ENCODE assay signal across 10 cellular contexts in the genomic region with DNA sequence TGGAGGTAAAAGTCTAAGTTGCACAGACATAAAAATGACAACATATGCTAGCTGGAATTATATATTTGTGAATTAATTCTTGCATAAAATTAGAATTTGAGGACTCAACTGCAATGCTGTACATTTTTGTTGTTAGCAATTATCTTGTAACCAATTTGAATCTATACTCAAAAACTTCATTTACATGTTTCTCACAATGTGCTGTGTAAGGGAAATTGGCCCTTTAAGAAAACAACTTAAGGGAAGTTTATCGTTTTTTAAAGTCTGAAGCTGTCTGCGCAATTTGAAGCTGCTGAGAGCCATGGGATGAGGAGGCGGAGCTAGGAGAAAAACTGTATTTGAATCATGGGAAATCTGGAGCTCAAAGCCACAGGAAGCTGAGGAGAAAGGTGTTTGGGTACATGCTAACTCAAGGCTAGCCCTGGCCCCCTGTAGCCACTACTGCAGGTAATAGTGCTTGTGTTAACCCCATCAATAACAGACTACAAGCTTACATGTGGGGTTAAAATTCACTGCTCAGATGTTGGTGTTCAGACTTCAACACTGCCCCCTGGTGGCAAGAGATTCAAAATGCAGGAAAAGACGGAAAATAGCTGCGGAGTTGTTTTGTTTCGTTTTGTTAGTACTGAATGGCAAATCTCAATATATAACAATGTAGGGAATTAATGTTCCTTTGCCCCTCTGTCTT.
A peak's percentile ranks its signal among the peaks of the same experiment; 100 is the strongest.
DNase-seq lines count a peak whose midpoint lies in the region; ATAC-seq, FAIRE-seq and TF ChIP-seq lines count a peak whose summit lies in the region.
"Had no signal": no experiment of that assay in that cellular context is flagged by ENCODE, and none has a peak within 500 bp of the region (broad histone marks: within the 10 kb centered on the region; RNA-seq: fewer than 3 reads in every experiment).

No MANE protein-coding gene starts in this region.

- H3K36me3 ChIP-seq in IMR-90 (ENCODE audit: control insufficient read depth, insufficient read depth, low read length) = no peaks in the 10 kb centered on the region
- H3K36me3 ChIP-seq in mammary epithelial cell (ENCODE audit: insufficient read depth, low read length) = no peaks in the 10 kb centered on the region

- dilution Hi-C loops in IMR-90 (cut with HindIII; ENCODE audit: low sequenced_read_pairs, unreplicated experiment) = no loop called here
- dilution Hi-C loops in mammary epithelial cell (cut with HindIII; ENCODE audit: low sequenced_read_pairs) = no loop called here

- no peak overlapping the region for H2BK20ac ChIP-seq in IMR-90 (ENCODE audit: low read depth, low read length)

- no peak overlapping the region for H3K14ac ChIP-seq in IMR-90 (replicated peaks; ENCODE audit: low read depth, low read length)

- H4K5ac ChIP-seq in IMR-90 (ENCODE audit: low read depth, low read length) = no peak overlapping the region

- no peak overlapping the region for H3K23ac ChIP-seq in IMR-90 (ENCODE audit: low read depth, low read length)

- H3K9ac ChIP-seq in IMR-90 (ENCODE audit: low read depth, low read length) = no peak overlapping the region
- no peak overlapping the region for H3K9ac ChIP-seq in mammary epithelial cell (ENCODE audit: insufficient read depth, low read length)

- POLR2A ChIA-PET in IMR-90 (lab: Charles Lee; ENCODE audit: unreplicated experiment) = no interaction called here

- H3K9me3 ChIP-seq in IMR-90 (ENCODE audit: control insufficient read depth, insufficient read depth, low read length) (no peaks in the 10 kb centered on the region), mammary epithelial cell (replicated peaks; ENCODE audit: insufficient read depth, low read length) (peaks cover 16% of the 10 kb centered on the region)

- H4K20me1 ChIP-seq in IMR-90 (ENCODE audit: insufficient read depth, low read length) (no peaks in the 10 kb centered on the region), mammary epithelial cell (ENCODE audit: insufficient read depth, low read length) (no peaks in the 10 kb centered on the region)

- no peak for TF ChIP-seq RAD21 in IMR-90 (IDR thresholded peaks at IDR 0.05; ENCODE audit: low read length)

- no peak for ATAC-seq in IMR-90 (ENCODE audit: low read depth)

- H3K79me1 ChIP-seq in IMR-90 (ENCODE audit: low read depth in 1 of 2, low read length in 2 of 2) = no peaks in the 10 kb centered on the region

- H4K8ac ChIP-seq in IMR-90 (ENCODE audit: low read depth in 2 of 2, low read length in 2 of 2) = no peak overlapping the region

- no peak overlapping the region for H2AK5ac ChIP-seq in IMR-90 (ENCODE audit: low read depth, low read length)

- intact Hi-C loops in IMR-90 (cut with micrococcal nuclease) = no loop called here
- intact Hi-C loops in mammary epithelial cell (cut with micrococcal nuclease) = no loop called here

- H3K56ac ChIP-seq in IMR-90 (ENCODE audit: extremely low read depth, insufficient read depth, low read length) = no peak overlapping the region

- H3K36me3 Mint-ChIP-seq in nephron progenitor cell (ENCODE audit: low read depth) = no peaks in the 10 kb centered on the region

- no peak overlapping the region for H2BK120ac ChIP-seq in IMR-90 (ENCODE audit: low read depth, low read length)

- H3K4me2 ChIP-seq in IMR-90 (ENCODE audit: low read depth, low read length) = no peak overlapping the region
- no peak overlapping the region for H3K4me2 ChIP-seq in mammary epithelial cell (ENCODE audit: insufficient read depth, low read depth, low read length)

- H3K27me3 ChIP-seq in IMR-90 (ENCODE audit: control insufficient read depth, insufficient read depth, low read length) = peaks cover 15% of the 10 kb centered on the region
- H3K27me3 ChIP-seq in mammary epithelial cell (ENCODE audit: insufficient read depth, low read length) = no peaks in the 10 kb centered on the region

- CTCF ChIA-PET in IMR-90 (lab: Yijun Ruan, JAX) (interaction anchor here (0.8 kb wide), 1 partner anchor 493 kb away, joined by 3 read pairs; no protein-coding TSS in a partner anchor), mammary epithelial cell (lab: Charles Lee; ENCODE audit: low non-redundant PET) (no interaction called here)

- H4K91ac ChIP-seq in IMR-90 (ENCODE audit: insufficient read depth, low read depth, low read length) = no peak overlapping the region

- peaks cover 18% of the 10 kb centered on the region for H3K27me3 Mint-ChIP-seq in nephron progenitor cell (ENCODE audit: low read depth, poor library complexity)

- no peak overlapping the region for H2BK5ac ChIP-seq in IMR-90 (ENCODE audit: low read depth, low read length, poor library complexity, severe bottlenecking)

- H3K4me1 Mint-ChIP-seq in nephron progenitor cell = peaks cover 7% of the 10 kb centered on the region

- no peaks in the 10 kb centered on the region for H3K9me1 ChIP-seq in IMR-90 (ENCODE audit: insufficient read depth, low read length)

- no peak overlapping the region for H3K4ac ChIP-seq in IMR-90 (ENCODE audit: low read depth, low read length)

- 80% methylated on average over 2 of the region's 6 CpGs; no CpG with 5 or more reads in 1 of the 2 experiments for WGBS in IMR-90 (ENCODE audit: extremely low coverage in 2 of 2, insufficient read length in 1 of 2), 2 experiments
- 67% methylated on average over 6 of the region's 6 CpGs for WGBS in mammary epithelial cell (ENCODE audit: low coverage, missing lambda C conversion rate)

- no peak overlapping the region for H3K18ac ChIP-seq in IMR-90 (ENCODE audit: low read depth, low read length)

- H3K4me3 ChIP-seq in IMR-90 (ENCODE audit: insufficient read depth, low read depth, low read length) (no peak overlapping the region), mammary epithelial cell (replicated peaks in 1 of 3; ENCODE audit: insufficient read depth in 1 of 3, low read depth in 2 of 3, low read length in 3 of 3) (no peak overlapping the region)

- no peak for FAIRE-seq in D721Med (lab: Jason Lieb, UNC)
- FAIRE-seq: GM12892 had no signal

- BruUV-seq in IMR-90 (replicated peaks; lab: Mats Ljungman, UMichigan) (no TSS peak), mammary epithelial cell (replicated peaks; lab: Mats Ljungman, UMichigan) (no TSS peak)

- no peaks in the 10 kb centered on the region for H3K4me1 ChIP-seq in IMR-90 (ENCODE audit: control insufficient read depth, insufficient read depth, low read length)
- no peaks in the 10 kb centered on the region for H3K4me1 ChIP-seq in mammary epithelial cell (ENCODE audit: insufficient read depth, low read length)

- no peak overlapping the region for H3K27ac Mint-ChIP-seq in nephron progenitor cell

- TF ChIP-seq CTCF in D721Med (IDR thresholded peaks at IDR 0.05; ENCODE audit: insufficient read depth, missing control alignments) (peak; percentile 9), IMR-90 (conservative IDR thresholded peaks at IDR 0.05; ENCODE audit: low read depth, low read length) (no peak; the same call in 1 of the 2 replicates), mammary epithelial cell (conservative IDR thresholded peaks at IDR 0.05 in 1 of 2, IDR thresholded peaks at IDR 0.05 in 1 of 2; ENCODE audit: extremely low read depth in 1 of 2, insufficient read depth in 1 of 2, low read depth in 1 of 2, low read length in 2 of 2) (peak; percentile 20 to 24), nephron progenitor cell (IDR thresholded peaks at IDR 0.05) (peak; percentile 37)

- H3K27ac ChIP-seq in IMR-90 (ENCODE audit: insufficient read depth, low read length) (no peak overlapping the region), mammary epithelial cell (ENCODE audit: insufficient read depth, low read depth, low read length) (no peak overlapping the region)

- no peak overlapping the region for H2AK9ac ChIP-seq in IMR-90 (replicated peaks; ENCODE audit: low read depth, low read length, poor library complexity)

- H2AFZ ChIP-seq in IMR-90 (replicated peaks; ENCODE audit: low read length, poor library complexity) (no peak overlapping the region), mammary epithelial cell (ENCODE audit: low read depth, low read length) (no peak overlapping the region)

- in situ Hi-C loops in IMR-90 (cut with MboI; ENCODE audit: low sequenced_read_pairs) = no loop called here
- in situ Hi-C loops in mammary epithelial cell (cut with MboI; ENCODE audit: low sequenced_read_pairs in 2 of 2) = no loop called here

- TF ChIP-seq POLR2A in IMR-90 (IDR thresholded peaks at IDR 0.05; ENCODE audit: low read depth, low read length) = no peak

- H3K79me2 ChIP-seq in mammary epithelial cell (ENCODE audit: insufficient read depth, low read length) = no peaks in the 10 kb centered on the region

- H3K9me3 Mint-ChIP-seq in nephron progenitor cell = peaks cover 35% of the 10 kb centered on the region

- H2BK15ac ChIP-seq in IMR-90 (ENCODE audit: low read depth, low read length) = no peak overlapping the region

- H3K4me3 Mint-ChIP-seq in nephron progenitor cell = no peak overlapping the region

- no peak for DNase-seq in D721Med (ENCODE audit: insufficient read length, low spot score)
- no peak for DNase-seq in IMR-90
- DNase-seq in mammary epithelial cell = no peak
- DNase-seq in nephron progenitor cell = no peak
- no peak for DNase-seq in NOMO-1 treated with dmso at 0.1 percent for 144 hours (lab: John Stamatoyannopoulos, UW; ENCODE audit: unreplicated experiment)
- no peak for DNase-seq in effector CD4-positive, alpha-beta T cell
- DNase-seq in OCI-M2 (lab: John Stamatoyannopoulos, UW; ENCODE audit: unreplicated experiment) = no peak
- no peak for DNase-seq in HuH-7 (ENCODE audit: low spot score)
- DNase-seq: RPMI8226 had no signal

TF ChIP-seq in IMR-90, 13 proteins besides CTCF, POLR2A, EP300 and RAD21:
- TF ChIP-seq RCOR1 (IDR thresholded peaks at IDR 0.05; ENCODE audit: insufficient replicate concordance, low read length) = no peak
- TF ChIP-seq MAFK (IDR thresholded peaks at IDR 0.05; ENCODE audit: low read depth, low read length) = peak; percentile 57
